In genomic region chr5:122896598-122897282, GRCh38 we compare ENCODE assay signal across 10 cellular contexts. TPM values are rescaled to one million over a fixed set of nuclear protein-coding genes. Genes with fewer than 3 reads are reported as not detected.
DNase-seq lines count a peak whose midpoint lies in the region; FAIRE-seq and TF ChIP-seq lines count a peak whose summit lies in the region.
"Had no signal": no experiment of that assay in that cellular context is flagged by ENCODE, and none has a peak within 500 bp of the region (broad histone marks: within the 10 kb centered on the region; RNA-seq: fewer than 3 reads in every experiment).

No MANE protein-coding gene starts in this region.

- peak; percentile 59 for TF ChIP-seq CTCF in epithelial cell of proximal tubule (conservative IDR thresholded peaks at IDR 0.05; ENCODE audit: low read depth, low read length)

- H3K27me3 ChIP-seq in small intestine (ENCODE audit: control insufficient read depth in 2 of 2, insufficient read depth in 2 of 2, low read length in 2 of 2), result no peaks in the 10 kb centered on the region
- H3K27me3 ChIP-seq: BLaER1 treated with 17β-estradiol and CSF1 and Interleukin-3, amounts not matched to agents 10 nM and 100 nM had no signal

- DNase-seq in NCI-H1417 (lab: John Stamatoyannopoulos, UW) (peak in 2 of 3 experiments; percentile 45 to 47), NCI-H1417 treated with DMSO at 0.1 percent for 48 hours (lab: John Stamatoyannopoulos, UW) (no peak), NCI-H460 (ENCODE audit: extremely low read depth, low read depth) (peak; percentile 30), epithelial cell of proximal tubule (ENCODE audit: low read depth) (no peak), small intestine (peak; percentile 21), putamen (ENCODE audit: low spot score) (no peak), HK-2 (ENCODE audit: unreplicated experiment) (no peak), RPMI8226 (no peak)

- no peaks in the 10 kb centered on the region for H3K9me3 ChIP-seq in small intestine (ENCODE audit: control insufficient read depth, low read depth)
- H3K9me3 ChIP-seq: BLaER1 treated with 17β-estradiol and CSF1 and Interleukin-3, amounts not matched to agents 10 nM and 100 nM had no signal

- no peak overlapping the region for H3K27ac ChIP-seq in small intestine (ENCODE audit: low read depth in 1 of 2, low read length in 1 of 2)
- H3K27ac ChIP-seq: BLaER1 treated with 17β-estradiol and CSF1 and Interleukin-3, amounts not matched to agents 10 nM and 100 nM; epithelial cell of prostate had no signal

- FAIRE-seq in small intestine (lab: Jason Lieb, UNC), result no peak

- no peaks in the 10 kb centered on the region for H3K4me1 ChIP-seq in small intestine (ENCODE audit: control insufficient read depth in 2 of 2, insufficient read depth in 1 of 2, low read depth in 1 of 2, low read length in 1 of 2)

- no peak overlapping the region for H3K4me3 ChIP-seq in epithelial cell of proximal tubule (ENCODE audit: low read depth, low read length)
- H3K4me3 ChIP-seq in small intestine (ENCODE audit: low read depth in 1 of 2, low read length in 2 of 2), result no peak overlapping the region
- H3K4me3 ChIP-seq: BLaER1 treated with 17β-estradiol and CSF1 and Interleukin-3, amounts not matched to agents 10 nM and 100 nM had no signal

- 55 to 70% (median 67%) methylated on average over 4 of the region's 4 CpGs for WGBS in small intestine, 3 donors

- no peaks in the 10 kb centered on the region for H3K36me3 ChIP-seq in small intestine (ENCODE audit: control insufficient read depth in 2 of 2, insufficient read depth in 2 of 2, low read length in 2 of 2)

RNA-seq across cellular contexts. Expression of gene SNX24, which starts 51.3 kb away (rescaled TPM):
- 29.6 and 32.3 TPM in 2 replicates for total RNA-seq in NCI-H460 (2014; rRNA removed; shearing (Covaris generic))
- 7.4 and 7.6 TPM in 2 replicates for polyA plus RNA-seq in NCI-H460 (2014; cell fraction: nucleus; rRNA removed)
- total RNA-seq in epithelial cell of proximal tubule, result 23.1 and 30.7 TPM in 2 replicates
- polyA plus RNA-seq in small intestine, result 10 to 100 TPM in 2 of 3 donors, 1 to 10 TPM in 1; 7.7 to 32.0 (median 22.4) TPM

Comparison
In these comparisons a context has a peak if more than half of its experiments do, and no peak if none do; other contexts are left out.
1. DNase-seq: peak in NCI-H1417 (2 of 3), NCI-H460 (single experiment) and small intestine (single experiment); none in NCI-H1417 treated with DMSO at 0.1 percent for 48 hours (single experiment), epithelial cell of proximal tubule (single experiment), putamen (single experiment), HK-2 (single experiment) and RPMI8226 (single experiment).